ENCODE assay signal across 8 cellular contexts in the genomic region with DNA sequence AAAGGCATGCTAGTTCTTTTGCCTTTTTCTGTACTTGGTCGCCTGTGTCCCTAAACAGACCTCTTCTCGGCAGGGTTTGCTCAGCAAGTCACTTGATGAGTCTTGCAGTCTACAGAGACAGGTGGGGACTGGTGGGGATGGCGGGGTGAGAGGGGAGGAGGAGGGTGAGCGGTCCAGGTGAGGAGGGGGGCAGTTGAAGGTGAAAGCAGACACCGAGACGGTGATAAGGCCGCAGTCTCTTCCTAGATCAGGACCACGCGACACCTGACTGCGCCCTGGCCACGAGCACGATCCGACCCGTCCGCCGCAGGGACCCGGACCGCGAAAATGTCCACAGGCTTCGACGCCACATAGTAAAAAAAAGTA. TPM values are rescaled to one million over a fixed set of nuclear protein-coding genes. Genes with fewer than 3 reads are reported as not detected.
DNase-seq lines count a peak whose midpoint lies in the region; ATAC-seq and TF ChIP-seq lines count a peak whose summit lies in the region.

No MANE protein-coding gene starts in this region.

- H3K9me3 Mint-ChIP-seq in activated T-cell treated with anti-CD3 and anti-CD28 coated beads, Interleukin-2, amount 50 U/mL, for 24 hours, result no peaks in the 10 kb centered on the region

- no peak for TF ChIP-seq POLR2A in heart left ventricle (IDR thresholded peaks at IDR 0.05)

- peaks cover 43% of the 10 kb centered on the region for H3K36me3 Mint-ChIP-seq in activated T-cell treated with anti-CD3 and anti-CD28 coated beads, Interleukin-2, amount 50 U/mL, for 24 hours (ENCODE audit: low read depth)

- H3K27ac Mint-ChIP-seq in activated T-cell treated with anti-CD3 and anti-CD28 coated beads, Interleukin-2, amount 50 U/mL, for 24 hours, result peak overlapping the region; percentile 96

- H3K4me3 Mint-ChIP-seq in activated T-cell treated with anti-CD3 and anti-CD28 coated beads, Interleukin-2, amount 50 U/mL, for 24 hours, result peak overlapping the region; percentile 90

- peaks cover 0 to 14% (median 6%) of the 10 kb centered on the region in 12 donors for H3K4me1 ChIP-seq in heart left ventricle

- H3K4me3 ChIP-seq in Jurkat, Clone E6-1 (ENCODE audit: low read length), result peak overlapping the region; percentile 51
- peak overlapping the region; percentile 48 to 82 (median 67) for H3K4me3 ChIP-seq in heart left ventricle
- H3K4me3 ChIP-seq in retinal pigment epithelial cell (ENCODE audit: low read length), result peak overlapping the region; percentile 79

- DNase-seq in ACHN (peak; percentile 20), heart left ventricle (no peak), retinal pigment epithelial cell (ENCODE audit: low read depth) (no peak)
- no peak for DNase-seq in Jurkat, Clone E6-1 (ENCODE audit: low read depth, low spot score)
- no peak for DNase-seq in activated T-cell treated with anti-CD3 and anti-CD28 coated beads, Interleukin-2, amount 50 U/mL, for 24 hours

- H3K27me3 Mint-ChIP-seq in activated T-cell treated with anti-CD3 and anti-CD28 coated beads, Interleukin-2, amount 50 U/mL, for 24 hours, result no peaks in the 10 kb centered on the region

- H3K27me3 ChIP-seq in heart left ventricle, result no peaks in the 10 kb centered on the region

- in situ Hi-C loops in ACHN (cut with HindIII; ENCODE audit: low pct_ligation_motif_present, low pct_unique_long_range_greater_than_20kb, low sequenced_read_pairs), result no loop called here

- TF ChIP-seq CTCF in heart left ventricle (IDR thresholded peaks at IDR 0.05) (no peak), retinal pigment epithelial cell (conservative IDR thresholded peaks at IDR 0.05; ENCODE audit: low read depth, low read length) (no peak)

- 6 to 11% (median 8%) methylated on average over 21 of the region's 21 CpGs for WGBS in heart left ventricle, 4 donors

- peaks cover 0 to 8% (median 0%) of the 10 kb centered on the region in 9 donors for H3K36me3 ChIP-seq in heart left ventricle

- ATAC-seq in GM18873 (IDR thresholded peaks at IDR 0.05; ENCODE audit: low FRiP score, unreplicated experiment), result peak; percentile 9
- peak in 1 of 4 donors; percentile 16 for ATAC-seq in heart left ventricle
- no peak for ATAC-seq in GM21737 (IDR thresholded peaks at IDR 0.05; ENCODE audit: unreplicated experiment)
- no peak for ATAC-seq in HG02678 (IDR thresholded peaks at IDR 0.05; ENCODE audit: unreplicated experiment)

- H3K4me1 Mint-ChIP-seq in activated T-cell treated with anti-CD3 and anti-CD28 coated beads, Interleukin-2, amount 50 U/mL, for 24 hours (ENCODE audit: low read depth), result peaks cover 32% of the 10 kb centered on the region

- peak overlapping the region in 7 of 12 donors; percentile 2 to 85 (median 38) for H3K27ac ChIP-seq in heart left ventricle

- intact Hi-C loops in heart left ventricle (cut with DNase I), result no loop called here

- H3K9me3 ChIP-seq in heart left ventricle, result no peaks in the 10 kb centered on the region

RNA-seq across cellular contexts. Expression of gene ASNS, which starts 0.6 kb away (rescaled TPM):
- polyA plus RNA-seq in Jurkat, Clone E6-1 (2012; ENCODE audit: insufficient read depth, insufficient read length), result 32.6 TPM
- 10 to 100 TPM in 5 of 9 donors, 1 to 10 TPM in 4; 5.3 to 17.8 (median 10.1) TPM for total RNA-seq in heart left ventricle
- polyA plus RNA-seq in heart left ventricle, result 10 to 100 TPM in 1 of 2 donors, 1 to 10 TPM in 1; 8.3 to 18.6 TPM
